Comparison of ENCODE assay signal across 14 cellular contexts in genomic region chr11:18704698-18705097, GRCh38. TPM values are rescaled to one million over a fixed set of nuclear protein-coding genes. Genes with fewer than 3 reads are reported as not detected.
DNase-seq lines count a peak whose midpoint lies in the region; ATAC-seq and TF ChIP-seq lines count a peak whose summit lies in the region.
"Had no signal": no experiment of that assay in that cellular context is flagged by ENCODE, and none has a peak within 500 bp of the region (broad histone marks: within the 10 kb centered on the region; RNA-seq: fewer than 3 reads in every experiment).

No MANE protein-coding gene starts in this region.

- H3K36me3 ChIP-seq in heart left ventricle, result peaks cover 0 to 19% (median 4%) of the 10 kb centered on the region in 9 donors

- H3K4me1 ChIP-seq in heart left ventricle, result peaks cover 7 to 58% (median 32%) of the 10 kb centered on the region in 12 donors

- H3K36me3 Mint-ChIP-seq in T-helper 17 cell (ENCODE audit: low read depth), result peaks cover 2% of the 10 kb centered on the region

- H3K9me3 ChIP-seq in T-helper 17 cell (ENCODE audit: control insufficient read depth, low read length, poor library complexity, severe bottlenecking) (no peaks in the 10 kb centered on the region), heart left ventricle (no peaks in the 10 kb centered on the region)
- H3K9me3 ChIP-seq: suprapubic skin had no signal

- peak overlapping the region in 3 of 12 donors; percentile 1 to 15 (median 9) for H3K27ac ChIP-seq in heart left ventricle
- H3K27ac ChIP-seq: epithelial cell of prostate, suprapubic skin had no signal

- no peak overlapping the region for H3K4me3 ChIP-seq in heart left ventricle

- intact Hi-C loops in heart left ventricle (cut with DNase I), result loop anchor here in 5 of 10 donors (5.0 kb wide), 2 partner anchors 67 to 72 kb away; partner anchors contain the start of gene SPTY2D1 (in 4 of the 5)

- ATAC-seq in T-helper 17 cell (no peak), heart left ventricle (peak; percentile 33 to 66 (median 62)), GM18511 (IDR thresholded peaks at IDR 0.05; ENCODE audit: unreplicated experiment) (no peak)

- TF ChIP-seq POLR2A in heart left ventricle (IDR thresholded peaks at IDR 0.05), result no peak

- no peaks in the 10 kb centered on the region for H3K27me3 Mint-ChIP-seq in T-helper 17 cell

- WGBS in heart left ventricle, 4 donors, result 38 to 72% (median 49%) methylated on average over 1 of the region's 1 CpG

- H3K27ac Mint-ChIP-seq in T-helper 17 cell, result peak overlapping the region; percentile 98

- DNase-seq in NCI-H524 (lab: John Stamatoyannopoulos, UW) (peak; percentile 34 to 38), NCI-H524 treated with DMSO at 0.1 percent for 48 hours (lab: John Stamatoyannopoulos, UW) (no peak), T-helper 17 cell (no peak), heart left ventricle (peak in 2 of 5 donors; percentile 41 to 69), pons (ENCODE audit: low spot score) (peak; percentile 20), cortex of kidney (lab: John Stamatoyannopoulos, UW) (no peak), NCI-H748 treated with DMSO at 0.1 percent for 48 hours (lab: John Stamatoyannopoulos, UW) (no peak)
- DNase-seq: NCI-H187 had no signal

- H3K4me3 Mint-ChIP-seq in T-helper 17 cell, result peak overlapping the region; percentile 99

- no peaks in the 10 kb centered on the region for H3K27me3 ChIP-seq in heart left ventricle
- H3K27me3 ChIP-seq: suprapubic skin had no signal

- TF ChIP-seq CTCF in heart left ventricle (IDR thresholded peaks at IDR 0.05), result no peak

- peaks cover 26% of the 10 kb centered on the region for H3K4me1 Mint-ChIP-seq in T-helper 17 cell

RNA-seq across cellular contexts. Expression of gene TMEM86A, which starts 6.1 kb away (rescaled TPM):
- 1 to 10 TPM; 5.4 to 6.1 TPM for total RNA-seq in T-helper 17 cell
- total RNA-seq in heart left ventricle, result 10 to 100 TPM in 2 of 9 donors, 1 to 10 TPM in 7; 2.3 to 13.1 (median 4.9) TPM
- 1 to 10 TPM; 3.0 to 3.7 TPM for polyA plus RNA-seq in heart left ventricle

RNA-seq across cellular contexts. Expression of gene IGSF22, which starts 21.3 kb away (rescaled TPM):
- total RNA-seq in T-helper 17 cell, result 1 to 10 TPM; 2.0 to 9.4 TPM
- 1 to 10 TPM in 3 of 9 donors, under 1 TPM in 6; 0.32 to 1.2 (median 0.82) TPM for total RNA-seq in heart left ventricle
- polyA plus RNA-seq in heart left ventricle, result under 1 TPM; 0.24 to 0.50 TPM
- total RNA-seq: A673, chondrocyte, LHCN-M2 had no signal

Comparison
In these comparisons a context has a peak if more than half of its experiments do, and no peak if none do; other contexts are left out.
1. DNase-seq: peak in NCI-H524 (2 of 2) and pons (single experiment); none in NCI-H524 treated with DMSO at 0.1 percent for 48 hours (single experiment), T-helper 17 cell (0 of 3), cortex of kidney (single experiment) and NCI-H748 treated with DMSO at 0.1 percent for 48 hours (single experiment).
2. ATAC-seq: peak in heart left ventricle (4 of 4); none in T-helper 17 cell (single experiment) and GM18511 (single experiment).